In genomic region chr1:169106095-169106920, GRCh38 we compare ENCODE assay signal across 8 cellular contexts. TPM values are rescaled to one million over a fixed set of nuclear protein-coding genes. Genes with fewer than 3 reads are reported as not detected.
DNase-seq lines count a peak whose midpoint lies in the region; ATAC-seq and TF ChIP-seq lines count a peak whose summit lies in the region.

TSS of gene ATP1B1 (plus strand) at chr1:169106690. CDS start at chr1:169106830, 140 bp downstream.

- H3K36me3 ChIP-seq in GM23338 (ENCODE audit: insufficient read depth) = peaks cover 3% of the 10 kb centered on the region; the same call in 1 of the 2 replicates

- TF ChIP-seq CTCF in GM23338 (conservative IDR thresholded peaks at IDR 0.05; ENCODE audit: low read depth in 2 of 2) = no peak
- TF ChIP-seq CTCF in fibroblast of pulmonary artery (IDR thresholded peaks at IDR 0.05; ENCODE audit: low read length, missing control alignments) = no peak
- TF ChIP-seq CTCF in nephron (IDR thresholded peaks at IDR 0.05; ENCODE audit: unreplicated experiment in 3 of 3) = peak; percentile 28 to 54 (median 40)

- 0 out of 2 replicates have a peak, but pooled peaks cover 9% of the 10 kb centered on the region for H3F3A ChIP-seq in GM23338 (replicated peaks; ENCODE audit: low read depth)

- H3K4me2 ChIP-seq in GM23338 = peak within 1 kb of the TSS; percentile 94

- no peaks in the 10 kb centered on the region for H3K9me2 ChIP-seq in GM23338 (ENCODE audit: insufficient read depth)

- H3K4me3 Mint-ChIP-seq in GM23338 (peak within 1 kb of the TSS; percentile 88), nephron (peak within 1 kb of the TSS; percentile 86 to 92 (median 90))
- H3K4me3 Mint-ChIP-seq in stimulated activated naive CD8-positive, alpha-beta T cell treated with anti-CD3 and anti-CD28 coated beads, Interleukin-15, Interleukin-2, amounts not matched to agents 100 ng/mL and 50 ng/mL, for 24 hours = peak within 1 kb of the TSS; percentile 86

- H3K9me3 Mint-ChIP-seq in GM23338 = peaks cover 4% of the 10 kb centered on the region; the same call in 1 of the 3 replicates
- H3K9me3 Mint-ChIP-seq in nephron = no peaks in the 10 kb centered on the region
- no peaks in the 10 kb centered on the region for H3K9me3 Mint-ChIP-seq in stimulated activated naive CD8-positive, alpha-beta T cell treated with anti-CD3 and anti-CD28 coated beads, Interleukin-15, Interleukin-2, amounts not matched to agents 100 ng/mL and 50 ng/mL, for 24 hours

- H3K4me1 ChIP-seq in GM23338 (ENCODE audit: insufficient read depth) = peaks cover 41% of the 10 kb centered on the region

- peaks cover 45% of the 10 kb centered on the region for H3K79me2 ChIP-seq in GM23338 (replicated peaks; ENCODE audit: insufficient read depth)

- H3K4me3 ChIP-seq in GM23338 (peak within 1 kb of the TSS; percentile 94), fibroblast of pulmonary artery (replicated peaks; ENCODE audit: low read depth, low read length) (peak within 1 kb of the TSS; percentile 81)

- ATAC-seq in GM23338 = peak; percentile 79

- H3K27me3 Mint-ChIP-seq in GM23338 (ENCODE audit: insufficient read depth, low read depth, poor library complexity) (peaks cover 6% of the 10 kb centered on the region), nephron (ENCODE audit: low read depth) (peaks cover 17% of the 10 kb centered on the region)
- peaks cover 19% of the 10 kb centered on the region for H3K27me3 Mint-ChIP-seq in stimulated activated naive CD8-positive, alpha-beta T cell treated with anti-CD3 and anti-CD28 coated beads, Interleukin-15, Interleukin-2, amounts not matched to agents 100 ng/mL and 50 ng/mL, for 24 hours

- H3K27ac Mint-ChIP-seq in GM23338 (peak within 1 kb of the TSS; percentile 94), nephron (peak within 1 kb of the TSS; percentile 68 to 89 (median 80))
- H3K27ac Mint-ChIP-seq in stimulated activated naive CD8-positive, alpha-beta T cell treated with anti-CD3 and anti-CD28 coated beads, Interleukin-15, Interleukin-2, amounts not matched to agents 100 ng/mL and 50 ng/mL, for 24 hours = peak within 1 kb of the TSS; percentile 91

- DNase-seq in ELF-1 (ENCODE audit: low read depth, low spot score) (peak; percentile 95), GM23338 (ENCODE audit: low spot score) (peak; percentile 95), LHCN-M2 (ENCODE audit: low read depth) (peak; percentile 78), RPMI8226 (peak; percentile 93), fibroblast of pulmonary artery (ENCODE audit: low read depth) (peak; percentile 83)
- peak; percentile 73 for DNase-seq in activated T-helper 9 cell treated with anti-CD3 and anti-CD28 coated beads, Interleukin-2, amount 50 U/mL, for 16 hours (ENCODE audit: low read depth)

- H3K36me3 Mint-ChIP-seq in GM23338 (ENCODE audit: low read depth) (peaks cover 11% of the 10 kb centered on the region), nephron (ENCODE audit: low read depth) (peaks cover 19% of the 10 kb centered on the region)
- H3K36me3 Mint-ChIP-seq in stimulated activated naive CD8-positive, alpha-beta T cell treated with anti-CD3 and anti-CD28 coated beads, Interleukin-15, Interleukin-2, amounts not matched to agents 100 ng/mL and 50 ng/mL, for 24 hours (ENCODE audit: low read depth) = no peaks in the 10 kb centered on the region

- H3K27me3 ChIP-seq in GM23338 (ENCODE audit: insufficient read depth) = peaks cover 7% of the 10 kb centered on the region; the same call in 1 of the 2 replicates

- H3K4me1 Mint-ChIP-seq in GM23338 = peaks cover 51% of the 10 kb centered on the region
- peaks cover 34% of the 10 kb centered on the region for H3K4me1 Mint-ChIP-seq in nephron
- H3K4me1 Mint-ChIP-seq in stimulated activated naive CD8-positive, alpha-beta T cell treated with anti-CD3 and anti-CD28 coated beads, Interleukin-15, Interleukin-2, amounts not matched to agents 100 ng/mL and 50 ng/mL, for 24 hours (ENCODE audit: low read depth) = peaks cover 39% of the 10 kb centered on the region

- H4K20me1 ChIP-seq in GM23338 (replicated peaks; ENCODE audit: insufficient read depth) = no peaks in the 10 kb centered on the region; the same call in 1 of the 2 replicates

- peak within 1 kb of the TSS; percentile 98; the same call in 1 of the 2 replicates for H3K27ac ChIP-seq in GM23338 (ENCODE audit: low read depth)

- peak within 1 kb of the TSS; percentile 92; the same call in 1 of the 2 replicates for H2AFZ ChIP-seq in GM23338

TF ChIP-seq in GM23338, 12 proteins besides CTCF, POLR2A, EP300 and RAD21 (continues in another document):
- TF ChIP-seq, protein P1, sequence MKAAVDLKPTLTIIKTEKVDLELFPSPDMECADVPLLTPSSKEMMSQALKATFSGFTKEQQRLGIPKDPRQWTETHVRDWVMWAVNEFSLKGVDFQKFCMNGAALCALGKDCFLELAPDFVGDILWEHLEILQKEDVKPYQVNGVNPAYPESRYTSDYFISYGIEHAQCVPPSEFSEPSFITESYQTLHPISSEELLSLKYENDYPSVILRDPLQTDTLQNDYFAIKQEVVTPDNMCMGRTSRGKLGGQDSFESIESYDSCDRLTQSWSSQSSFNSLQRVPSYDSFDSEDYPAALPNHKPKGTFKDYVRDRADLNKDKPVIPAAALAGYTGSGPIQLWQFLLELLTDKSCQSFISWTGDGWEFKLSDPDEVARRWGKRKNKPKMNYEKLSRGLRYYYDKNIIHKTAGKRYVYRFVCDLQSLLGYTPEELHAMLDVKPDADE (IDR thresholded peaks at IDR 0.05) = no peak
- TF ChIP-seq REST (IDR thresholded peaks at IDR 0.05; ENCODE audit: unreplicated experiment) (no peak), NANOG (IDR thresholded peaks at IDR 0.05; ENCODE audit: borderline replicate concordance) (no peak), POLR2AphosphoS5 (IDR thresholded peaks at IDR 0.05; ENCODE audit: low read depth) (peak; percentile 83), EZH2phosphoT487 (IDR thresholded peaks at IDR 0.05; ENCODE audit: unreplicated experiment) (no peak), CREB1 (CRISPR knock-in tag; IDR thresholded peaks at IDR 0.05; ENCODE audit: low read depth) (0 out of 2 replicates have a peak, but pooled peaks have one; percentile 8), ZNF331 (CRISPR knock-in tag; IDR thresholded peaks at IDR 0.05; ENCODE audit: low read depth) (no peak)

RNA-seq across cellular contexts. Expression of gene ATP1B1, which starts in this region (rescaled TPM):
- total RNA-seq in GM23338 (2014; rRNA removed; shearing (Covaris generic)) = 48.9 and 51.0 TPM in 2 replicates
- 69.2 and 73.4 TPM in 2 replicates for polyA plus RNA-seq in GM23338 (2016; fragmentation: Nextera tagmentation; extraction: Ambion mirVana)
- total RNA-seq in LHCN-M2 (2014; rRNA removed) = 16.1 and 22.6 TPM in 2 replicates
- polyA plus RNA-seq in LHCN-M2 (2012) = 22.2 TPM

Comparison
In these comparisons a context has a peak if more than half of its experiments do, and no peak if none do; other contexts are left out.
1. Peak in every context shown above with its lines: DNase-seq, ATAC-seq, H3K4me3 ChIP-seq and H3K27ac ChIP-seq.
2. CTCF ChIP-seq: peak in nephron (3 of 3); none in GM23338 (0 of 2) and fibroblast of pulmonary artery (single experiment).